ENCODE assay signal across 11 cellular contexts in the genomic region with DNA sequence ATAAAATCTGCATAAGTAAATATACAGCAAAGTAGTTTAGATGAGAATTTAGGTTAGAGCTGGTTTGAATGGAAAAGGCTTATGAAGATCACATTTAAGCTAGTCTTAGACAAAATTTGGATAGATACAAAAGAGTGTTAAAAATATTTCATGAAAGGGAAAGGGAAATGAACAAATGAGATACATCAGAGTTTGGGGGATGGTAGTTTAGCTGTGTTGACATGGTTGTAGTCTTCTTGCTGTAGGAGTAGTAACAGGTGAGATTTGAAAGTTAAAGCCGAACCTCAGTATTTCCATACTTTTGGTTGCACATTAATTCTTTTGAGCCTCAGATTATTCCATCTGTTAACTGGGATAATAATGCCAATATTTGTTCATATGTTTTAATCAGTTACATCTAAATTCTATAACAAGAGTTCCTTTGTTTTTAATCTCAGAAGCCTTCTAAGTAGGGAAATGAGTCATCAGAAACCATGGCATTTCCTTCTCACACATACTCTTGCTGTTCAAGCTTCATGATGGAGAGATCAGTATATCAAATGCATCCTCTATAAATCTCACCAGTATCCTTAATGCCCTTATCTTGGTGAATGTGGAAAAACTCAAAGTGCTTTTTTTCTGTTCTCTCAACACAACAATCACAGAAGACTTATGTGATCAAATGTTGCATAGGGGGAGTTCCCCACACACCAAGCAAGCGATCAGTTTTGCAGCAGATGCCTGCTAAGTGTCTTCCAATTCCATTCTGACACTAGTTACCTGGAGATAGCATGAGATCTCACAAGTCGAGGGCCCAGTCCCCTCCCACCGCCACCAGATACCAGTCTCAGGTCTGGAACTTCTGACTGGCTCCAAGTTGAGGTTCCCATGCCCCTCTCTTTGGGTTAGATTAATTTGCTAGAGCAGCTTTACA.
A peak's percentile ranks its signal among the peaks of the same experiment; 100 is the strongest.
DNase-seq lines count a peak whose midpoint lies in the region; ATAC-seq, FAIRE-seq and TF ChIP-seq lines count a peak whose summit lies in the region.
"Had no signal": no experiment of that assay in that cellular context is flagged by ENCODE, and none has a peak within 500 bp of the region (broad histone marks: within the 10 kb centered on the region; RNA-seq: fewer than 3 reads in every experiment).

No MANE protein-coding gene starts in this region.

- WGBS in small intestine, 3 donors, result 62 to 76% (median 70%) methylated on average over 4 of the region's 4 CpGs

- H3K4me1 ChIP-seq in small intestine (ENCODE audit: control insufficient read depth in 2 of 2, insufficient read depth in 1 of 2, low read depth in 1 of 2, low read length in 1 of 2) (peaks cover 0 to 19% of the 10 kb centered on the region in 2 donors), left lung (peaks cover 0 to 10% of the 10 kb centered on the region in 2 donors)

- CTCF ChIA-PET in activated CD8-positive, alpha-beta memory T cell treated with anti-CD3 and anti-CD28 coated beads, Interleukin-2, amount 10 ng/mL, durations not matched to agents 7 days and 5 days (lab: Charles Lee), result interaction anchor here (0.9 to 1.6 kb wide), 4 partner anchors 9 to 267 kb away, joined by 3 to 5 read pairs (median 4); no protein-coding TSS in a partner anchor

- DNase-seq in activated CD8-positive, alpha-beta memory T cell treated with anti-CD3 and anti-CD28 coated beads, Interleukin-2, amount 10 ng/mL, durations not matched to agents 7 days and 5 days, result no peak
- no peak for DNase-seq in activated CD8-positive, alpha-beta memory T cell treated with anti-CD3 and anti-CD28 coated beads, Interleukin-2, amount 50 U/mL, for 4 hours
- no peak for DNase-seq in activated T-helper 2 cell treated with anti-CD3 and anti-CD28 coated beads, Interferon-gamma antibody, Interleukin-2, Interleukin-4, amounts not matched to agents 10 μg/mL and 5 μg/mL and 100 μg/mL, durations not matched to agents 14 hours and 24 hours and 36 hours (ENCODE audit: low spot score)
- DNase-seq in small intestine (peak; percentile 33), left lung (no peak), COLO668 (lab: John Stamatoyannopoulos, UW; ENCODE audit: unreplicated experiment) (no peak), DMS 273 (lab: John Stamatoyannopoulos, UW; ENCODE audit: unreplicated experiment) (no peak)

- no peaks in the 10 kb centered on the region for H3K27me3 ChIP-seq in small intestine (ENCODE audit: control insufficient read depth in 2 of 2, insufficient read depth in 2 of 2, low read length in 2 of 2)
- H3K27me3 ChIP-seq in left lung, result no peaks in the 10 kb centered on the region
- H3K27me3 ChIP-seq: neutrophil had no signal

- H3K4me3 ChIP-seq in small intestine (ENCODE audit: low read depth in 1 of 2, low read length in 2 of 2) (no peak overlapping the region), left lung (no peak overlapping the region)

- no peak for FAIRE-seq in small intestine (lab: Jason Lieb, UNC)

- no peaks in the 10 kb centered on the region for H3K9me3 Mint-ChIP-seq in activated CD8-positive, alpha-beta memory T cell treated with anti-CD3 and anti-CD28 coated beads, Interleukin-2, amount 10 ng/mL, durations not matched to agents 7 days and 5 days (ENCODE audit: low read depth)
- no peaks in the 10 kb centered on the region for H3K9me3 Mint-ChIP-seq in activated T-helper 2 cell treated with anti-CD3 and anti-CD28 coated beads, Interferon-gamma antibody, Interleukin-2, Interleukin-4, amounts not matched to agents 10 μg/mL and 5 μg/mL and 100 μg/mL, durations not matched to agents 14 hours and 24 hours and 36 hours
- H3K9me3 Mint-ChIP-seq: activated naive CD4-positive, alpha-beta T cell treated with anti-CD3 and anti-CD28 coated beads, Interleukin-2, amount 50 U/mL, for 24 hours had no signal

- H3K27me3 Mint-ChIP-seq in activated CD8-positive, alpha-beta memory T cell treated with anti-CD3 and anti-CD28 coated beads, Interleukin-2, amount 10 ng/mL, durations not matched to agents 7 days and 5 days, result no peaks in the 10 kb centered on the region
- no peaks in the 10 kb centered on the region for H3K27me3 Mint-ChIP-seq in activated T-helper 2 cell treated with anti-CD3 and anti-CD28 coated beads, Interferon-gamma antibody, Interleukin-2, Interleukin-4, amounts not matched to agents 10 μg/mL and 5 μg/mL and 100 μg/mL, durations not matched to agents 14 hours and 24 hours and 36 hours (ENCODE audit: low read depth)
- H3K27me3 Mint-ChIP-seq: activated naive CD4-positive, alpha-beta T cell treated with anti-CD3 and anti-CD28 coated beads, Interleukin-2, amount 50 U/mL, for 24 hours; B cell had no signal

- peaks cover 43% of the 10 kb centered on the region for H3K4me1 Mint-ChIP-seq in activated CD8-positive, alpha-beta memory T cell treated with anti-CD3 and anti-CD28 coated beads, Interleukin-2, amount 10 ng/mL, durations not matched to agents 7 days and 5 days
- H3K4me1 Mint-ChIP-seq in activated T-helper 2 cell treated with anti-CD3 and anti-CD28 coated beads, Interferon-gamma antibody, Interleukin-2, Interleukin-4, amounts not matched to agents 10 μg/mL and 5 μg/mL and 100 μg/mL, durations not matched to agents 14 hours and 24 hours and 36 hours (ENCODE audit: low read depth), result peaks cover 50% of the 10 kb centered on the region

- H3K36me3 ChIP-seq in small intestine (ENCODE audit: control insufficient read depth in 2 of 2, insufficient read depth in 2 of 2, low read length in 2 of 2) (no peaks in the 10 kb centered on the region), left lung (no peaks in the 10 kb centered on the region)
- H3K36me3 ChIP-seq: neutrophil had no signal

- peaks cover 3% of the 10 kb centered on the region for H3K36me3 Mint-ChIP-seq in activated CD8-positive, alpha-beta memory T cell treated with anti-CD3 and anti-CD28 coated beads, Interleukin-2, amount 10 ng/mL, durations not matched to agents 7 days and 5 days
- H3K36me3 Mint-ChIP-seq in activated T-helper 2 cell treated with anti-CD3 and anti-CD28 coated beads, Interferon-gamma antibody, Interleukin-2, Interleukin-4, amounts not matched to agents 10 μg/mL and 5 μg/mL and 100 μg/mL, durations not matched to agents 14 hours and 24 hours and 36 hours (ENCODE audit: low read depth), result no peaks in the 10 kb centered on the region
- H3K36me3 Mint-ChIP-seq: activated naive CD4-positive, alpha-beta T cell treated with anti-CD3 and anti-CD28 coated beads, Interleukin-2, amount 50 U/mL, for 24 hours had no signal

- H3K27ac ChIP-seq in small intestine (ENCODE audit: low read depth in 1 of 2, low read length in 1 of 2), result no peak overlapping the region
- no peak overlapping the region for H3K27ac ChIP-seq in left lung
- H3K27ac ChIP-seq: neutrophil had no signal

- H3K4me3 Mint-ChIP-seq in activated CD8-positive, alpha-beta memory T cell treated with anti-CD3 and anti-CD28 coated beads, Interleukin-2, amount 10 ng/mL, durations not matched to agents 7 days and 5 days, result no peak overlapping the region
- no peak overlapping the region for H3K4me3 Mint-ChIP-seq in activated T-helper 2 cell treated with anti-CD3 and anti-CD28 coated beads, Interferon-gamma antibody, Interleukin-2, Interleukin-4, amounts not matched to agents 10 μg/mL and 5 μg/mL and 100 μg/mL, durations not matched to agents 14 hours and 24 hours and 36 hours (ENCODE audit: low read depth)
- H3K4me3 Mint-ChIP-seq: activated naive CD4-positive, alpha-beta T cell treated with anti-CD3 and anti-CD28 coated beads, Interleukin-2, amount 50 U/mL, for 24 hours; B cell had no signal

- H3K9me3 ChIP-seq in small intestine (ENCODE audit: control insufficient read depth, low read depth) (no peaks in the 10 kb centered on the region), left lung (no peaks in the 10 kb centered on the region)
- H3K9me3 ChIP-seq: neutrophil had no signal

- intact Hi-C loops in activated T-helper 2 cell treated with anti-CD3 and anti-CD28 coated beads, Interferon-gamma antibody, Interleukin-2, Interleukin-4, amounts not matched to agents 10 μg/mL and 5 μg/mL and 100 μg/mL, durations not matched to agents 14 hours and 24 hours and 36 hours (cut with micrococcal nuclease), result loop anchor here (5.0 to 10.0 kb wide), 2 partner anchors 56 to 84 kb away; partner anchors contain the start of gene MAPK8
- intact Hi-C loops in left lung (cut with DNase I), result no loop called here

- no peak for TF ChIP-seq CTCF in left lung (IDR thresholded peaks at IDR 0.05)

- peak; percentile 90 for ATAC-seq in activated CD8-positive, alpha-beta memory T cell treated with anti-CD3 and anti-CD28 coated beads, Interleukin-2, amount 10 ng/mL, durations not matched to agents 7 days and 5 days
- ATAC-seq in HG03108 (IDR thresholded peaks at IDR 0.05; ENCODE audit: unreplicated experiment) (peak; percentile 67), left lung (no peak)

- no peak overlapping the region for H3K27ac Mint-ChIP-seq in activated CD8-positive, alpha-beta memory T cell treated with anti-CD3 and anti-CD28 coated beads, Interleukin-2, amount 10 ng/mL, durations not matched to agents 7 days and 5 days
- H3K27ac Mint-ChIP-seq in activated T-helper 2 cell treated with anti-CD3 and anti-CD28 coated beads, Interferon-gamma antibody, Interleukin-2, Interleukin-4, amounts not matched to agents 10 μg/mL and 5 μg/mL and 100 μg/mL, durations not matched to agents 14 hours and 24 hours and 36 hours, result peak overlapping the region; percentile 4
- H3K27ac Mint-ChIP-seq: activated naive CD4-positive, alpha-beta T cell treated with anti-CD3 and anti-CD28 coated beads, Interleukin-2, amount 50 U/mL, for 24 hours; B cell had no signal
